In genomic region chr16:12062343-12063003, GRCh38 we compare ENCODE assay signal across 8 cellular contexts.
A peak's percentile ranks its signal among the peaks of the same experiment; 100 is the strongest.
DNase-seq lines count a peak whose midpoint lies in the region; ATAC-seq and TF ChIP-seq lines count a peak whose summit lies in the region.

No MANE protein-coding gene starts in this region.

- intact Hi-C loops in tibial artery (cut with DNase I; ENCODE audit: low total_unique reads) = loop anchor here (10.0 kb wide), 3 partner anchors 88 to 668 kb away; partner anchors contain the start of genes RSL1D1 and SNX29

- no peak overlapping the region for H3K27ac Mint-ChIP-seq in natural killer cell treated with Interleukin-12 subunit alpha and Interleukin-12 subunit beta and Interleukin-15 and Interleukin-18, amount 100 ng/mL, for 72 hours

- no peak for ATAC-seq in HG03378 (IDR thresholded peaks at IDR 0.05; ENCODE audit: unreplicated experiment)
- no peak for ATAC-seq in natural killer cell treated with Interleukin-12 subunit alpha and Interleukin-12 subunit beta and Interleukin-15 and Interleukin-18, amount 100 ng/mL, for 72 hours

- H3K4me3 Mint-ChIP-seq in natural killer cell treated with Interleukin-12 subunit alpha and Interleukin-12 subunit beta and Interleukin-15 and Interleukin-18, amount 100 ng/mL, for 72 hours = no peak overlapping the region

- H3K9me3 ChIP-seq in tibial artery = no peaks in the 10 kb centered on the region

- peaks cover 0 to 27% (median 14%) of the 10 kb centered on the region in 4 donors for H3K4me1 ChIP-seq in tibial artery

- no peaks in the 10 kb centered on the region for H3K9me3 Mint-ChIP-seq in natural killer cell treated with Interleukin-12 subunit alpha and Interleukin-12 subunit beta and Interleukin-15 and Interleukin-18, amount 100 ng/mL, for 72 hours

- no peaks in the 10 kb centered on the region for H3K27me3 Mint-ChIP-seq in natural killer cell treated with Interleukin-12 subunit alpha and Interleukin-12 subunit beta and Interleukin-15 and Interleukin-18, amount 100 ng/mL, for 72 hours

- TF ChIP-seq CTCF in astrocyte of the spinal cord (IDR thresholded peaks at IDR 0.05; ENCODE audit: low read depth, low read length) = no peak
- TF ChIP-seq CTCF in tibial artery (IDR thresholded peaks at IDR 0.05) = no peak

- DNase-seq in HS-27A (ENCODE audit: low read depth) (peak; percentile 36), astrocyte of the spinal cord (ENCODE audit: low read depth, low spot score) (peak; percentile 56), kidney glomerular epithelial cell (lab: John Stamatoyannopoulos, UW) (peak; percentile 42), tibial artery (peak; percentile 94 to 97), iPS-NIHi7 (ENCODE audit: extremely low spot score) (no peak)
- no peak for DNase-seq in natural killer cell treated with Interleukin-12 subunit alpha and Interleukin-12 subunit beta and Interleukin-15 and Interleukin-18, amount 100 ng/mL, for 72 hours (ENCODE audit: low spot score)
- DNase-seq in activated CD4-positive, CD25-positive, alpha-beta regulatory T cell treated with anti-CD3 and anti-CD28 coated beads, Interleukin-2, amount 50 U/mL, for 72 hours = no peak

- no peaks in the 10 kb centered on the region for H3K36me3 Mint-ChIP-seq in natural killer cell treated with Interleukin-12 subunit alpha and Interleukin-12 subunit beta and Interleukin-15 and Interleukin-18, amount 100 ng/mL, for 72 hours

- no peak overlapping the region for H3K4me3 ChIP-seq in astrocyte of the spinal cord (ENCODE audit: low read depth, low read length)
- H3K4me3 ChIP-seq in tibial artery = no peak overlapping the region

- peak overlapping the region; percentile 72 for H3K27ac ChIP-seq in tibial artery

- no peaks in the 10 kb centered on the region for H3K4me1 Mint-ChIP-seq in natural killer cell treated with Interleukin-12 subunit alpha and Interleukin-12 subunit beta and Interleukin-15 and Interleukin-18, amount 100 ng/mL, for 72 hours (ENCODE audit: low read depth in 2 of 2)

- peaks cover 0 to 10% (median 5%) of the 10 kb centered on the region in 3 donors for H3K36me3 ChIP-seq in tibial artery

- in situ Hi-C loops in astrocyte of the spinal cord (cut with HindIII; ENCODE audit: low sequenced_read_pairs) = no loop called here

- no peaks in the 10 kb centered on the region for H3K27me3 ChIP-seq in tibial artery

Comparison
In these comparisons a context has a peak if more than half of its experiments do, and no peak if none do; other contexts are left out.
1. DNase-seq: peak in HS-27A (single experiment), astrocyte of the spinal cord (single experiment), kidney glomerular epithelial cell (single experiment) and tibial artery (2 of 2); none in natural killer cell treated with Interleukin-12 subunit alpha and Interleukin-12 subunit beta and Interleukin-15 and Interleukin-18, amount 100 ng/mL, for 72 hours (single experiment), iPS-NIHi7 (single experiment) and activated CD4-positive, CD25-positive, alpha-beta regulatory T cell treated with anti-CD3 and anti-CD28 coated beads, Interleukin-2, amount 50 U/mL, for 72 hours (single experiment).